Comparison of ENCODE assay signal across 13 cellular contexts in the genomic region with DNA sequence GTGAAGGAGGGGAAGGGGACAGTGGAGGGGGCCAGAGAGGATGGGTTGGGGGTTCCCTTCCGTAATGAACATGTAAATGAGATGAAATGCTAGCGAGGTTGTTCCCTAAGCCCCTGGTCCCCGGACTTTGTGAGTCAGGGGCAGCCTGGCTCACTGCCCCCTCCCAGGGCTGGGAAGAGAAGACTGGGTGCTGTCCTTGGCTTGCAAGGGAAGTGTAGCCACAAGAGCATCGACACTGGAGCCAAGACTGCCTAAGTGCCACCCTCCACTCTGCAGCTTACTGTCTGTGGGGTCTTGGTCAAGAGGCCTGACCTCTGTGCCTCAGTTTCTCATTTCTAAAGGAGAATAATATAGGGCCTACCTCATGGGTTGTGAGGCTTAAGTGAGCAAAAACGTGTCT. TPM values are rescaled to one million over a fixed set of nuclear protein-coding genes. Genes with fewer than 3 reads are reported as not detected.
DNase-seq lines count a peak whose midpoint lies in the region; ATAC-seq, FAIRE-seq and TF ChIP-seq lines count a peak whose summit lies in the region.
"Had no signal": no experiment of that assay in that cellular context is flagged by ENCODE, and none has a peak within 500 bp of the region (broad histone marks: within the 10 kb centered on the region; RNA-seq: fewer than 3 reads in every experiment).

No MANE protein-coding gene starts in this region.

- H3K27ac ChIP-seq in liver (ENCODE audit: low read depth in 1 of 2, low read length in 2 of 2) (peak overlapping the region; percentile 22 to 75), HepG2 (ENCODE audit: extremely low read length, insufficient read depth, low read length) (no peak overlapping the region), esophagus (ENCODE audit: low read depth in 2 of 2, low read length in 1 of 2) (peak overlapping the region; percentile 63 to 79), vagina (peak overlapping the region; percentile 89)

- POLR2A ChIA-PET in HepG2 (lab: Yijun Ruan, JAX): no interaction called here

- peaks cover 47% of the 10 kb centered on the region for H3K27me3 Mint-ChIP-seq in nephron progenitor cell (ENCODE audit: low read depth, poor library complexity)

- no peak for ATAC-seq in HepG2

- FAIRE-seq in HepG2 (lab: Jason Lieb, UNC): no peak

- H3K4me1 Mint-ChIP-seq in nephron progenitor cell: peaks cover 56% of the 10 kb centered on the region

- no peaks in the 10 kb centered on the region for H3K9me3 Mint-ChIP-seq in nephron progenitor cell

- BruUV-seq in HepG2 (replicated peaks; lab: Mats Ljungman, UMichigan): no TSS peak

- H3K27me3 ChIP-seq in liver (ENCODE audit: control insufficient read depth in 4 of 4, insufficient read depth in 4 of 4, low read length in 3 of 4) (peaks cover 0 to 4% (median 2%) of the 10 kb centered on the region in 4 donors), HepG2 (ENCODE audit: control insufficient read depth in 1 of 2, insufficient read depth in 2 of 2, low read length in 2 of 2) (peaks cover 4 to 65% of the 10 kb centered on the region in 2 experiments; a peak in 4 of 5 replicates), esophagus (ENCODE audit: control insufficient read depth in 1 of 2, insufficient read depth in 2 of 2, low read length in 2 of 2) (no peaks in the 10 kb centered on the region), vagina (no peaks in the 10 kb centered on the region)

- H3K79me2 ChIP-seq in HepG2 (ENCODE audit: insufficient read depth, low read length): no peaks in the 10 kb centered on the region

- H3K4me3 ChIP-seq in liver (ENCODE audit: low read depth in 1 of 3, low read length in 3 of 3) (peak overlapping the region in 2 of 3 donors; percentile 21 to 42), HepG2 (replicated peaks in 1 of 3; ENCODE audit: insufficient read depth in 1 of 3, low read depth in 2 of 3, low read length in 3 of 3) (no peak overlapping the region), esophagus (ENCODE audit: low read depth in 1 of 2, low read length in 2 of 2) (peak overlapping the region; percentile 16 to 40), vagina (peak overlapping the region; percentile 44 to 54)

- 23% methylated on average over 5 of the region's 5 CpGs for WGBS in liver
- WGBS in HepG2 (ENCODE audit: low lambda C conversion rate): 5% methylated on average over 5 of the region's 5 CpGs
- WGBS in esophagus, 2 donors: 59% methylated on average over 5 of the region's 5 CpGs

- H3K36me3 ChIP-seq in liver (ENCODE audit: control insufficient read depth in 4 of 4, insufficient read depth in 3 of 4, low read depth in 1 of 4, low read length in 3 of 4): no peaks in the 10 kb centered on the region
- no peaks in the 10 kb centered on the region for H3K36me3 ChIP-seq in HepG2 (replicated peaks in 1 of 2; ENCODE audit: control insufficient read depth in 1 of 2, insufficient read depth in 2 of 2, low read length in 2 of 2)
- no peaks in the 10 kb centered on the region for H3K36me3 ChIP-seq in esophagus (ENCODE audit: control insufficient read depth in 2 of 2, insufficient read depth in 2 of 2, low read length in 1 of 2)
- no peaks in the 10 kb centered on the region for H3K36me3 ChIP-seq in vagina

- no peak for TF ChIP-seq EP300 in HepG2 (IDR thresholded peaks at IDR 0.05; ENCODE audit: low read depth in 2 of 2, low read length in 2 of 2)
- no peak for TF ChIP-seq EP300 in HepG2 (CRISPR knock-in tag; IDR thresholded peaks at IDR 0.05; ENCODE audit: borderline replicate concordance)

- TF ChIP-seq CTCF in liver (IDR thresholded peaks at IDR 0.05; ENCODE audit: low read depth, low read length, missing input control) (no peak), HepG2 (CRISPR knock-in tag; IDR thresholded peaks at IDR 0.05) (no peak), nephron progenitor cell (IDR thresholded peaks at IDR 0.05) (no peak), vagina (IDR thresholded peaks at IDR 0.05) (no peak)

- peak overlapping the region; percentile 41 for H3K4me3 Mint-ChIP-seq in nephron progenitor cell

- H3K4me1 ChIP-seq in liver (ENCODE audit: control insufficient read depth in 4 of 4, insufficient read depth in 4 of 4, low read length in 3 of 4): peaks cover 0 to 18% (median 9%) of the 10 kb centered on the region in 4 donors
- peaks cover 28% of the 10 kb centered on the region for H3K4me1 ChIP-seq in HepG2 (ENCODE audit: insufficient read depth, low read length)
- peaks cover 0 to 7% of the 10 kb centered on the region in 2 donors for H3K4me1 ChIP-seq in esophagus (ENCODE audit: control insufficient read depth in 2 of 2, insufficient read depth in 2 of 2, low read length in 1 of 2)
- peaks cover 37% of the 10 kb centered on the region for H3K4me1 ChIP-seq in vagina

- H4K20me1 ChIP-seq in HepG2 (ENCODE audit: insufficient read depth, low read length): no peaks in the 10 kb centered on the region

- H3K4me2 ChIP-seq in HepG2 (ENCODE audit: low read depth, low read length): no peak overlapping the region

- H3K9me3 ChIP-seq in liver (ENCODE audit: control insufficient read depth in 4 of 4, low read length in 3 of 4): no peaks in the 10 kb centered on the region
- H3K9me3 ChIP-seq in HepG2 (ENCODE audit: low read length): no peaks in the 10 kb centered on the region
- no peaks in the 10 kb centered on the region for H3K9me3 ChIP-seq in esophagus (ENCODE audit: control insufficient read depth in 2 of 2, insufficient read depth in 1 of 2, low read depth in 1 of 2, low read length in 1 of 2)
- H3K9me3 ChIP-seq in vagina: no peaks in the 10 kb centered on the region

- H3K27ac Mint-ChIP-seq in nephron progenitor cell: no peak overlapping the region

- CTCF ChIA-PET in HepG2 (lab: Yijun Ruan, JAX; ENCODE audit: low intra/inter-chr PET ratio, low total read pairs): interaction anchor here (2.8 kb wide), 1 partner anchor 26 kb away, joined by 23 read pairs; a partner anchor contains a TSS

- H3K36me3 Mint-ChIP-seq in nephron progenitor cell (ENCODE audit: low read depth): no peaks in the 10 kb centered on the region

- H3K9ac ChIP-seq in liver (ENCODE audit: low read depth in 1 of 2, low read length in 2 of 2): peak overlapping the region in 1 of 2 donors; percentile 58
- no peak overlapping the region for H3K9ac ChIP-seq in HepG2 (ENCODE audit: insufficient read depth, low read depth, low read length)

- H2AFZ ChIP-seq in HepG2 (ENCODE audit: low read length): no peak overlapping the region

- intact Hi-C loops in HepG2 (cut with micrococcal nuclease; ENCODE audit: unreplicated experiment) (no loop called here), vagina (cut with DNase I) (no loop called here)

- in situ Hi-C loops in HepG2 (cut with HindIII; ENCODE audit: extremely low pct_ligation_motif_present, low pct_unique_long_range_greater_than_20kb): loop anchor here (5.0 kb wide), 1 partner anchor 33 kb away; no protein-coding TSS in a partner anchor

- TF ChIP-seq RAD21 in liver (IDR thresholded peaks at IDR 0.05): no peak
- TF ChIP-seq RAD21 in HepG2 (CRISPR knock-in tag; IDR thresholded peaks at IDR 0.05): no peak

- no peak for DNase-seq in HepG2 (ENCODE audit: low spot score)
- no peak for DNase-seq in nephron progenitor cell
- no peak for DNase-seq in vagina (ENCODE audit: extremely low spot score in 2 of 2)
- DNase-seq in COR-L47 (lab: John Stamatoyannopoulos, UW): no peak
- no peak for DNase-seq in amygdala (lab: John Stamatoyannopoulos, UW)
- no peak for DNase-seq in activated T-cell treated with anti-CD3 and anti-CD28 coated beads, Interleukin-2, amount 50 U/mL, for 1 hour
- DNase-seq: activated CD4-positive, alpha-beta T cell treated with anti-CD3 and anti-CD28 coated beads for 4 hours; C1 segment of cervical spinal cord; NCI-H1105 treated with DMSO at 0.1 percent for 48 hours; SHP77 had no signal

- TF ChIP-seq POLR2A in HepG2 (IDR thresholded peaks at IDR 0.05; ENCODE audit: insufficient read depth in 1 of 2, low read depth in 2 of 2, low read length in 2 of 2) (no peak), vagina (IDR thresholded peaks at IDR 0.05) (no peak)

RNA-seq across cellular contexts. Expression of a gene that starts 0.5 kb away (rescaled TPM):
- total RNA-seq in liver: 1 to 10 TPM; 2.1 to 4.4 TPM
- 1 to 10 TPM; 3.0 to 3.2 TPM for polyA plus RNA-seq in liver
- 0.06 and 0.27 TPM in 2 replicates for total RNA-seq in HepG2 (2016; rRNA removed; fragmentation: Illumina TruSeq; extraction: Trizol)
- not detected in 2 replicates for total RNA-seq in HepG2 (2016; cell fraction: cytosol; rRNA removed; fragmentation: Illumina TruSeq; extraction: Trizol; ENCODE audit: low read depth)
- 0.09 TPM in 1 of 2 replicates, not detected in the other for total RNA-seq in HepG2 (2016; cell fraction: insoluble cytoplasmic fraction; rRNA removed; fragmentation: Illumina TruSeq; extraction: Trizol)
- total RNA-seq in HepG2 (2016; cell fraction: membrane; rRNA removed; fragmentation: Illumina TruSeq; extraction: Trizol): 0.07 TPM in 1 of 2 replicates, not detected in the other
- total RNA-seq in HepG2 (2016; cell fraction: nucleus; rRNA removed; fragmentation: Illumina TruSeq; extraction: Trizol): not detected in 2 replicates
- polyA plus RNA-seq in HepG2 (2011; rRNA removed): 0.39 and 0.41 TPM in 2 replicates
- 0.12 and 0.20 TPM in 2 replicates for polyA plus RNA-seq in HepG2 (2011; cell fraction: cytosol; rRNA removed)
- polyA plus RNA-seq in HepG2 (2011; cell fraction: nucleus; rRNA removed): 1.7 and 2.6 TPM in 2 replicates
- 0.03 and 0.21 TPM in 2 replicates for polyA plus RNA-seq in HepG2 (2012)
- 0.10 TPM in 1 of 2 replicates, not detected in the other for polyA plus RNA-seq in HepG2 (2016; cell fraction: cytosol; fragmentation: Illumina TruSeq; extraction: Trizol; ENCODE audit: low read depth)
- not detected in 2 replicates for polyA plus RNA-seq in HepG2 (2016; cell fraction: insoluble cytoplasmic fraction; fragmentation: Illumina TruSeq; extraction: Trizol; ENCODE audit: low read depth)
- 0.06 and 0.17 TPM in 2 replicates for polyA plus RNA-seq in HepG2 (2016; cell fraction: membrane; fragmentation: Illumina TruSeq; extraction: Trizol; ENCODE audit: low read depth)
- 0.79 and 1.1 TPM in 2 replicates for polyA plus RNA-seq in HepG2 (2016; cell fraction: nucleus; fragmentation: Illumina TruSeq; extraction: Trizol; ENCODE audit: insufficient read depth, low read depth)
- 0.20 and 0.98 TPM in 2 replicates for polyA minus RNA-seq in HepG2 (2011; rRNA and poly(A)+ RNA removed; ENCODE audit: low replicate concordance)
- not detected in 2 replicates for polyA minus RNA-seq in HepG2 (2011; cell fraction: cytosol; rRNA and poly(A)+ RNA removed)
- polyA minus RNA-seq in HepG2 (2011; cell fraction: nucleus; rRNA and poly(A)+ RNA removed): 0.13 and 0.50 TPM in 2 replicates
- 1 to 10 TPM; 1.5 to 1.7 TPM for polyA plus RNA-seq in esophagus
- total RNA-seq in vagina: 11.5 TPM

RNA-seq across cellular contexts. Expression of a gene that starts 26.4 kb away (rescaled TPM):
- total RNA-seq in liver (not detected), HepG2 (2016; rRNA removed; fragmentation: Illumina TruSeq; extraction: Trizol) (not detected in 2 replicates), vagina (not detected)
- polyA plus RNA-seq in liver (under 1 TPM in 1 of 2 donors, not detected in 1; 0.10 TPM), HepG2 (2011; rRNA removed) (not detected in 2 replicates), esophagus (under 1 TPM in 1 of 2 donors, not detected in 1; 0.04 TPM)
- total RNA-seq in HepG2 (2016; cell fraction: cytosol; rRNA removed; fragmentation: Illumina TruSeq; extraction: Trizol; ENCODE audit: low read depth): not detected in 2 replicates
- total RNA-seq in HepG2 (2016; cell fraction: insoluble cytoplasmic fraction; rRNA removed; fragmentation: Illumina TruSeq; extraction: Trizol): not detected in 2 replicates
- not detected in 2 replicates for total RNA-seq in HepG2 (2016; cell fraction: membrane; rRNA removed; fragmentation: Illumina TruSeq; extraction: Trizol)
- total RNA-seq in HepG2 (2016; cell fraction: nucleus; rRNA removed; fragmentation: Illumina TruSeq; extraction: Trizol): not detected in 2 replicates
- not detected in 2 replicates for polyA plus RNA-seq in HepG2 (2011; cell fraction: cytosol; rRNA removed)
- polyA plus RNA-seq in HepG2 (2011; cell fraction: nucleus; rRNA removed): not detected in 2 replicates
- polyA plus RNA-seq in HepG2 (2012): not detected in 2 replicates
- polyA plus RNA-seq in HepG2 (2016; cell fraction: cytosol; fragmentation: Illumina TruSeq; extraction: Trizol; ENCODE audit: low read depth): not detected in 2 replicates
- not detected in 2 replicates for polyA plus RNA-seq in HepG2 (2016; cell fraction: insoluble cytoplasmic fraction; fragmentation: Illumina TruSeq; extraction: Trizol; ENCODE audit: low read depth)
- polyA plus RNA-seq in HepG2 (2016; cell fraction: membrane; fragmentation: Illumina TruSeq; extraction: Trizol; ENCODE audit: low read depth): not detected in 2 replicates
- not detected in 2 replicates for polyA plus RNA-seq in HepG2 (2016; cell fraction: nucleus; fragmentation: Illumina TruSeq; extraction: Trizol; ENCODE audit: insufficient read depth, low read depth)
- not detected in 2 replicates for polyA minus RNA-seq in HepG2 (2011; rRNA and poly(A)+ RNA removed; ENCODE audit: low replicate concordance)
- not detected in 2 replicates for polyA minus RNA-seq in HepG2 (2011; cell fraction: cytosol; rRNA and poly(A)+ RNA removed)
- not detected in 2 replicates for polyA minus RNA-seq in HepG2 (2011; cell fraction: nucleus; rRNA and poly(A)+ RNA removed)
- total RNA-seq: renal cortical epithelial cell had no signal

RNA-seq across cellular contexts. Expression of a gene that starts 33.3 kb away (rescaled TPM):
- under 1 TPM; 0.14 to 0.17 TPM for total RNA-seq in liver
- polyA plus RNA-seq in liver: under 1 TPM; 0.13 to 0.14 TPM
- not detected in 2 replicates for total RNA-seq in HepG2 (2016; rRNA removed; fragmentation: Illumina TruSeq; extraction: Trizol)
- not detected in 2 replicates for total RNA-seq in HepG2 (2016; cell fraction: cytosol; rRNA removed; fragmentation: Illumina TruSeq; extraction: Trizol; ENCODE audit: low read depth)
- not detected in 2 replicates for total RNA-seq in HepG2 (2016; cell fraction: insoluble cytoplasmic fraction; rRNA removed; fragmentation: Illumina TruSeq; extraction: Trizol)
- not detected in 2 replicates for total RNA-seq in HepG2 (2016; cell fraction: membrane; rRNA removed; fragmentation: Illumina TruSeq; extraction: Trizol)
- not detected in 2 replicates for total RNA-seq in HepG2 (2016; cell fraction: nucleus; rRNA removed; fragmentation: Illumina TruSeq; extraction: Trizol)
- polyA plus RNA-seq in HepG2 (2011; rRNA removed): not detected in 2 replicates
- not detected in 2 replicates for polyA plus RNA-seq in HepG2 (2011; cell fraction: cytosol; rRNA removed)
- not detected in 2 replicates for polyA plus RNA-seq in HepG2 (2011; cell fraction: nucleus; rRNA removed)
- polyA plus RNA-seq in HepG2 (2012): not detected in 2 replicates
- polyA plus RNA-seq in HepG2 (2016; cell fraction: cytosol; fragmentation: Illumina TruSeq; extraction: Trizol; ENCODE audit: low read depth): not detected in 2 replicates
- polyA plus RNA-seq in HepG2 (2016; cell fraction: insoluble cytoplasmic fraction; fragmentation: Illumina TruSeq; extraction: Trizol; ENCODE audit: low read depth): not detected in 2 replicates
- polyA plus RNA-seq in HepG2 (2016; cell fraction: membrane; fragmentation: Illumina TruSeq; extraction: Trizol; ENCODE audit: low read depth): not detected in 2 replicates
- not detected in 2 replicates for polyA plus RNA-seq in HepG2 (2016; cell fraction: nucleus; fragmentation: Illumina TruSeq; extraction: Trizol; ENCODE audit: insufficient read depth, low read depth)
- polyA minus RNA-seq in HepG2 (2011; rRNA and poly(A)+ RNA removed; ENCODE audit: low replicate concordance): 0.08 and 0.19 TPM in 2 replicates
- not detected in 2 replicates for polyA minus RNA-seq in HepG2 (2011; cell fraction: cytosol; rRNA and poly(A)+ RNA removed)
- polyA minus RNA-seq in HepG2 (2011; cell fraction: nucleus; rRNA and poly(A)+ RNA removed): not detected in 2 replicates
- under 1 TPM; 0.06 to 0.08 TPM for polyA plus RNA-seq in esophagus
- total RNA-seq in vagina: 2.9 TPM
- total RNA-seq: renal cortical epithelial cell had no signal

RNA-seq across cellular contexts. Expression of a gene that starts 35.1 kb away (rescaled TPM):
- total RNA-seq in liver (not detected), HepG2 (2016; rRNA removed; fragmentation: Illumina TruSeq; extraction: Trizol) (not detected in 2 replicates), vagina (not detected)
- polyA plus RNA-seq in liver (under 1 TPM in 1 of 2 donors, not detected in 1; 0.01 TPM), HepG2 (2011; rRNA removed) (not detected in 2 replicates), esophagus (under 1 TPM in 1 of 2 donors, not detected in 1; 0.01 TPM)
- total RNA-seq in HepG2 (2016; cell fraction: cytosol; rRNA removed; fragmentation: Illumina TruSeq; extraction: Trizol; ENCODE audit: low read depth): not detected in 2 replicates
- not detected in 2 replicates for total RNA-seq in HepG2 (2016; cell fraction: insoluble cytoplasmic fraction; rRNA removed; fragmentation: Illumina TruSeq; extraction: Trizol)
- not detected in 2 replicates for total RNA-seq in HepG2 (2016; cell fraction: membrane; rRNA removed; fragmentation: Illumina TruSeq; extraction: Trizol)
- not detected in 2 replicates for total RNA-seq in HepG2 (2016; cell fraction: nucleus; rRNA removed; fragmentation: Illumina TruSeq; extraction: Trizol)
- not detected in 2 replicates for polyA plus RNA-seq in HepG2 (2011; cell fraction: cytosol; rRNA removed)
- not detected in 2 replicates for polyA plus RNA-seq in HepG2 (2011; cell fraction: nucleus; rRNA removed)
- polyA plus RNA-seq in HepG2 (2012): not detected in 2 replicates
- not detected in 2 replicates for polyA plus RNA-seq in HepG2 (2016; cell fraction: cytosol; fragmentation: Illumina TruSeq; extraction: Trizol; ENCODE audit: low read depth)
- polyA plus RNA-seq in HepG2 (2016; cell fraction: insoluble cytoplasmic fraction; fragmentation: Illumina TruSeq; extraction: Trizol; ENCODE audit: low read depth): not detected in 2 replicates
- polyA plus RNA-seq in HepG2 (2016; cell fraction: membrane; fragmentation: Illumina TruSeq; extraction: Trizol; ENCODE audit: low read depth): not detected in 2 replicates
- not detected in 2 replicates for polyA plus RNA-seq in HepG2 (2016; cell fraction: nucleus; fragmentation: Illumina TruSeq; extraction: Trizol; ENCODE audit: insufficient read depth, low read depth)
- not detected in 2 replicates for polyA minus RNA-seq in HepG2 (2011; rRNA and poly(A)+ RNA removed; ENCODE audit: low replicate concordance)
- polyA minus RNA-seq in HepG2 (2011; cell fraction: cytosol; rRNA and poly(A)+ RNA removed): not detected in 2 replicates
- not detected in 2 replicates for polyA minus RNA-seq in HepG2 (2011; cell fraction: nucleus; rRNA and poly(A)+ RNA removed)
- total RNA-seq: renal cortical epithelial cell had no signal

Comparison
In these comparisons a context has a peak if more than half of its experiments do, and no peak if none do; other contexts are left out.
1. H3K4me3 ChIP-seq: peak in liver (2 of 3), esophagus (2 of 2) and vagina (2 of 2); none in HepG2 (0 of 3).